In genomic region chr5:53481887-53482716, GRCh38 we compare ENCODE assay signal across 8 cellular contexts. TPM values are rescaled to one million over a fixed set of nuclear protein-coding genes. Genes with fewer than 3 reads are reported as not detected.
A peak's percentile ranks its signal among the peaks of the same experiment; 100 is the strongest.
DNase-seq lines count a peak whose midpoint lies in the region; ATAC-seq, FAIRE-seq and TF ChIP-seq lines count a peak whose summit lies in the region.

No MANE protein-coding gene starts in this region.

- peak overlapping the region; percentile 53 for H3K27ac ChIP-seq in astrocyte (ENCODE audit: low read depth, low read length)

- TF ChIP-seq CTCF in astrocyte (IDR thresholded peaks at IDR 0.05; ENCODE audit: insufficient read depth, low read depth, low read length), result no peak

- peak overlapping the region; percentile 68 for H2AFZ ChIP-seq in astrocyte (ENCODE audit: low read depth, low read length)

- H3K4me2 ChIP-seq in astrocyte (ENCODE audit: low read length), result peak overlapping the region; percentile 94

- ATAC-seq in GM19463 (IDR thresholded peaks at IDR 0.05; ENCODE audit: unreplicated experiment) (peak; percentile 62), HG03558 (IDR thresholded peaks at IDR 0.05; ENCODE audit: extremely low read depth, unreplicated experiment) (peak; percentile 48), SK-N-SH treated with all-trans-retinoic acid at 6 μM for 48 hours (peak; percentile 69), HG03097 (IDR thresholded peaks at IDR 0.05; ENCODE audit: low FRiP score, unreplicated experiment) (no peak)

- no peak for FAIRE-seq in astrocyte (lab: Jason Lieb, UNC)

- peak overlapping the region; percentile 92 for H3K4me3 Mint-ChIP-seq in astrocyte (ENCODE audit: unreplicated experiment)

- H3K4me3 ChIP-seq in astrocyte (ENCODE audit: insufficient read depth, low read depth, low read length) (peak overlapping the region; percentile 77), iPS-11a (ENCODE audit: low read depth, low read length) (peak overlapping the region; percentile 75), skeletal muscle cell (ENCODE audit: low read depth, low read length) (peak overlapping the region; percentile 63)

- no peaks in the 10 kb centered on the region for H3K9me3 ChIP-seq in astrocyte (ENCODE audit: insufficient read depth, low read depth, low read length)

- no peaks in the 10 kb centered on the region for H3K36me3 ChIP-seq in astrocyte (ENCODE audit: insufficient read depth, low read length)

- H3K4me1 Mint-ChIP-seq in astrocyte (ENCODE audit: low read depth, unreplicated experiment), result peaks cover 2% of the 10 kb centered on the region

- H3K27ac Mint-ChIP-seq in astrocyte (ENCODE audit: unreplicated experiment), result peak overlapping the region; percentile 29

- peaks cover 3% of the 10 kb centered on the region for H3K79me2 ChIP-seq in astrocyte (ENCODE audit: insufficient read depth, low read length)

- no peaks in the 10 kb centered on the region for H3K27me3 ChIP-seq in astrocyte (ENCODE audit: insufficient read depth, low read length)

- no peaks in the 10 kb centered on the region for H3K27me3 Mint-ChIP-seq in astrocyte (ENCODE audit: low read depth, unreplicated experiment)

- DNase-seq in DMS 273 (lab: John Stamatoyannopoulos, UW; ENCODE audit: unreplicated experiment) (peak; percentile 85), astrocyte (ENCODE audit: low read depth) (peak; percentile 53), skeletal muscle cell (ENCODE audit: low read depth) (peak; percentile 56)

- H4K20me1 ChIP-seq in astrocyte (ENCODE audit: insufficient read depth, low read length), result no peaks in the 10 kb centered on the region

- H3K36me3 Mint-ChIP-seq in astrocyte (ENCODE audit: low read depth, unreplicated experiment), result peaks cover 9% of the 10 kb centered on the region

- H3K9ac ChIP-seq in astrocyte (ENCODE audit: low read length), result peak overlapping the region; percentile 83

- H3K9me3 Mint-ChIP-seq in astrocyte (ENCODE audit: unreplicated experiment), result no peaks in the 10 kb centered on the region

- peaks cover 9% of the 10 kb centered on the region for H3K4me1 ChIP-seq in astrocyte (ENCODE audit: insufficient read depth, low read length)

TF ChIP-seq in SK-N-SH treated with all-trans-retinoic acid at 6 μM for 48 hours, 23 proteins besides CTCF, POLR2A, EP300 and RAD21:
- TF ChIP-seq ZNF8 (CRISPR knock-in tag; IDR thresholded peaks at IDR 0.05) (no peak), CSDC2 (CRISPR knock-in tag; IDR thresholded peaks at IDR 0.05) (no peak), ISL1 (CRISPR knock-in tag; IDR thresholded peaks at IDR 0.05) (no peak), BACH2 (CRISPR knock-in tag; IDR thresholded peaks at IDR 0.05; ENCODE audit: borderline replicate concordance) (no peak), RARB (CRISPR knock-in tag; IDR thresholded peaks at IDR 0.05) (no peak), ESRRG (CRISPR knock-in tag; IDR thresholded peaks at IDR 0.05) (no peak), OSR1 (CRISPR knock-in tag; IDR thresholded peaks at IDR 0.05) (no peak), PPARA (CRISPR knock-in tag; IDR thresholded peaks at IDR 0.05; ENCODE audit: borderline replicate concordance) (no peak), TSHZ2 (CRISPR knock-in tag; IDR thresholded peaks at IDR 0.05) (no peak), GLIS3 (CRISPR knock-in tag; IDR thresholded peaks at IDR 0.05) (no peak), TCF4 (CRISPR knock-in tag; IDR thresholded peaks at IDR 0.05; ENCODE audit: borderline replicate concordance) (no peak), PATZ1 (CRISPR knock-in tag; IDR thresholded peaks at IDR 0.05; ENCODE audit: borderline replicate concordance) (no peak), ZNF565 (CRISPR knock-in tag; conservative IDR thresholded peaks at IDR 0.05; ENCODE audit: low read depth) (no peak), SNAI2 (CRISPR knock-in tag; IDR thresholded peaks at IDR 0.05) (no peak), POU6F1 (CRISPR knock-in tag; IDR thresholded peaks at IDR 0.05; ENCODE audit: borderline replicate concordance, low read depth) (no peak), CSRNP3 (CRISPR knock-in tag; IDR thresholded peaks at IDR 0.05) (no peak), ARNTL (CRISPR knock-in tag; IDR thresholded peaks at IDR 0.05; ENCODE audit: borderline replicate concordance, low read depth) (no peak), ZFP3 (CRISPR knock-in tag; IDR thresholded peaks at IDR 0.05) (no peak), ZNF70 (CRISPR knock-in tag; IDR thresholded peaks at IDR 0.05) (no peak), ZC3H10 (CRISPR knock-in tag; IDR thresholded peaks at IDR 0.05) (no peak)

RNA-seq across cellular contexts. Expression of gene FST, which starts 1.7 kb away (rescaled TPM):
- total RNA-seq in astrocyte, result 39.1 and 57.1 TPM in 2 replicates
